Comparison of ENCODE assay signal across 8 cellular contexts in the genomic region with DNA sequence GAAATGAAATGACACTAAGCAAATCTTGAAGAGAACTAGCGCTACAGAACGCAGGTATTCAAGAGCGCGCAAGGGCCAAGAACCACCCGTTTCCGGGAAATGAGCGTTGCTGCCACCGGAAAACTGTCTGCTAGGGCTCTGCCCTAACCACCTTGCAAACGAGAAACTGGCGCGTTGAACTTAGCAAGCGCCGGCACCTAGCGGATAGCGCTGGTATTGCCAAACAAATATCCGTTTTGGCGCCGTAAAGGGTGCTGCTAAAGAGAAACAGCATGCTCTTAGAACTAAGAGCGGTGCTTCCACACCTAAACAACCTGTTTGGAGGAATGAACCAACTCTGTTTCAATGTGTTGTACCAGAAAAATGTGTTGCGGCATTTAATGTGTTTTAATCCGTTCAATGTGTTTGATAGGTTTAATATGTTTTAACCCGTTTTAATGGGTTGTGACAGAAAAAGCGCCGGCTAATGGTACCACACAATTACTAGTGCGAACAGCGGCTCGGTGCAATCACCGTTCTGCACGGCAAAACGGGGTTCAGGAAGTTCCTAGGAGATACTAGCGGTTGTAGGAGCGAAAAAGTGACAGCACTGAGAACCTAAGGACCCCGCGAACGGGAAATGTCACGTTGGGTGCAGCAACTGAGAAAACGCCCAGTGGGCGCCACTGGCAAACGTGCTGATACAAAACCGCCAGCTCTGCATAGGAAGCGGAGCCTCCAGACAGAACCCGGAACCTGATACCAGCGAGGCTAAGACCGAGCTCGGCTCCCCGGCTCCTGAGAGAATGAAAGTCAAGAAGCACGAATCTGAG. TPM values are rescaled to one million over a fixed set of nuclear protein-coding genes. Genes with fewer than 3 reads are reported as not detected.
A peak's percentile ranks its signal among the peaks of the same experiment; 100 is the strongest.
DNase-seq lines count a peak whose midpoint lies in the region; ATAC-seq and TF ChIP-seq lines count a peak whose summit lies in the region.

TSS of gene ANXA2R (minus strand) at position 33 of the 812 bp plus-strand sequence. CDS start 273 bp downstream, outside the sequence.

- H3K27me3 ChIP-seq in SU-DHL-6 (ENCODE audit: low read length) (no peaks in the 10 kb centered on the region), heart right ventricle (peaks cover 0 to 73% (median 35%) of the 10 kb centered on the region in 7 donors), prostate gland (replicated peaks; ENCODE audit: insufficient read depth) (no peaks in the 10 kb centered on the region), vagina (no peaks in the 10 kb centered on the region)

- peaks cover 0 to 75% (median 17%) of the 10 kb centered on the region in 9 donors for H3K4me1 ChIP-seq in heart right ventricle
- no peaks in the 10 kb centered on the region for H3K4me1 ChIP-seq in prostate gland (replicated peaks)
- H3K4me1 ChIP-seq in vagina, result peaks cover 9% of the 10 kb centered on the region

- H3K79me2 ChIP-seq in SU-DHL-6 (ENCODE audit: insufficient read depth, low read length), result no peaks in the 10 kb centered on the region; the same call in 1 of the 2 replicates

- H3K36me3 ChIP-seq in SU-DHL-6 (ENCODE audit: low read length) (no peaks in the 10 kb centered on the region), heart right ventricle (peaks cover 0 to 13% (median 0%) of the 10 kb centered on the region in 9 donors), prostate gland (no peaks in the 10 kb centered on the region), vagina (no peaks in the 10 kb centered on the region)

- no peaks in the 10 kb centered on the region for H4K20me1 ChIP-seq in SU-DHL-6 (ENCODE audit: low read depth, low read length)

- WGBS in heart right ventricle, 2 donors, result 1 to 2% methylated on average over 47 of the region's 47 CpGs
- 6% methylated on average over 47 of the region's 47 CpGs for WGBS in prostate gland

- H3K9me3 ChIP-seq in SU-DHL-6 (ENCODE audit: insufficient read depth, low read length) (no peaks in the 10 kb centered on the region), heart right ventricle (no peaks in the 10 kb centered on the region), prostate gland (no peaks in the 10 kb centered on the region), vagina (no peaks in the 10 kb centered on the region)

- DNase-seq in NCI-H1417 treated with DMSO at 0.1 percent for 48 hours (lab: John Stamatoyannopoulos, UW), result peak; percentile 85
- peak; percentile 83 for DNase-seq in activated naive CD8-positive, alpha-beta T cell treated with anti-CD3 and anti-CD28 coated beads, Interleukin-2, amount 50 U/mL, for 16 hours (ENCODE audit: low read depth, low spot score)
- peak; percentile 80 to 91 for DNase-seq in heart right ventricle
- peak; percentile 94 for DNase-seq in prostate gland (ENCODE audit: low spot score)
- DNase-seq in vagina (ENCODE audit: extremely low spot score in 2 of 2), result no peak

- H3K9ac ChIP-seq in SU-DHL-6 (ENCODE audit: low read length), result peak within 1 kb of the TSS; percentile 69

- peak within 1 kb of the TSS; percentile 67 for H3K4me2 ChIP-seq in SU-DHL-6 (ENCODE audit: low read depth, low read length, poor library complexity, severe bottlenecking)

- no peaks in the 10 kb centered on the region for H3K9me2 ChIP-seq in SU-DHL-6 (replicated peaks; ENCODE audit: insufficient read depth, low read length)

- peak; percentile 40 for ATAC-seq in HG02763 (IDR thresholded peaks at IDR 0.05; ENCODE audit: unreplicated experiment)
- ATAC-seq in heart right ventricle, result peak; percentile 59 to 74 (median 66)

- H3K27ac ChIP-seq in SU-DHL-6 (ENCODE audit: low read depth, low read length) (peak within 1 kb of the TSS; percentile 94), heart right ventricle (peak within 1 kb of the TSS; percentile 93 to 98 (median 96)), prostate gland (peak within 1 kb of the TSS; percentile 94 to 98), vagina (peak within 1 kb of the TSS; percentile 83)

- H2AFZ ChIP-seq in SU-DHL-6 (ENCODE audit: low read depth, low read length, severe bottlenecking), result peak within 1 kb of the TSS; percentile 77

- H3F3A ChIP-seq in SU-DHL-6 (ENCODE audit: insufficient read depth), result peaks cover 27% of the 10 kb centered on the region

- intact Hi-C loops in heart right ventricle (cut with DNase I), result loop anchor here (1.0 to 10.0 kb wide), 13 partner anchors 22 to 228 kb away; partner anchors contain the start of gene SELENOP (in 1 of the 10)
- intact Hi-C loops in prostate gland (cut with DNase I), result loop anchor here (5.0 kb wide), 3 partner anchors 48 to 133 kb away; partner anchors contain the start of gene ZNF131
- intact Hi-C loops in vagina (cut with DNase I), result loop anchor here (2.0 to 5.0 kb wide), 4 partner anchors 22 to 133 kb away; no protein-coding TSS in a partner anchor

- peak; percentile 87 for TF ChIP-seq CTCF in GM12873 (IDR thresholded peaks at IDR 0.05; ENCODE audit: insufficient read depth, low read depth, low read length, missing control alignments)
- peak; percentile 46 for TF ChIP-seq CTCF in SU-DHL-6 (IDR thresholded peaks at IDR 0.05; ENCODE audit: insufficient read depth, low read length, poor library complexity, severe bottlenecking)
- peak; percentile 64 to 87 (median 79) for TF ChIP-seq CTCF in heart right ventricle (IDR thresholded peaks at IDR 0.05)
- peak; percentile 84 to 92 (median 84) for TF ChIP-seq CTCF in prostate gland (IDR thresholded peaks at IDR 0.05)
- TF ChIP-seq CTCF in vagina (IDR thresholded peaks at IDR 0.05), result peak; percentile 47 to 81 (median 54)

- TF ChIP-seq POLR2A in prostate gland (IDR thresholded peaks at IDR 0.05), result no peak
- TF ChIP-seq POLR2A in vagina (IDR thresholded peaks at IDR 0.05), result no peak

- H3K4me3 ChIP-seq in SU-DHL-6 (ENCODE audit: insufficient read depth, low read length, poor library complexity, severe bottlenecking) (peak within 1 kb of the TSS; percentile 56), heart right ventricle (peak within 1 kb of the TSS; percentile 47 to 73 (median 67)), prostate gland (peak within 1 kb of the TSS; percentile 49 to 51), vagina (peak within 1 kb of the TSS; percentile 49 to 58)

RNA-seq across cellular contexts. Expression of gene ANXA2R, which starts in this region (rescaled TPM):
- total RNA-seq in heart right ventricle (1 to 10 TPM in 4 of 10 donors, under 1 TPM in 6; 0.42 to 1.8 (median 0.87) TPM), prostate gland (1 to 10 TPM; 4.5 to 5.3 TPM), vagina (10.6 TPM)
- polyA plus RNA-seq in heart right ventricle, result 1 to 10 TPM; 2.4 to 3.4 TPM

Comparison
In these comparisons a context has a peak if more than half of its experiments do, and no peak if none do; other contexts are left out.
1. DNase-seq: peak in NCI-H1417 treated with DMSO at 0.1 percent for 48 hours (single experiment), activated naive CD8-positive, alpha-beta T cell treated with anti-CD3 and anti-CD28 coated beads, Interleukin-2, amount 50 U/mL, for 16 hours (single experiment), heart right ventricle (2 of 2) and prostate gland (single experiment); none in vagina (0 of 2).
2. Peak in every context shown above with its lines, with median percentiles within 50 percentile points of each other: CTCF ChIP-seq, H3K27ac ChIP-seq and H3K4me3 ChIP-seq.